8 cellular contexts compared by ENCODE assay signal in genomic region chr10:63265646-63266207, GRCh38.
DNase-seq lines count a peak whose midpoint lies in the region; ATAC-seq, FAIRE-seq and TF ChIP-seq lines count a peak whose summit lies in the region.

No MANE protein-coding gene starts in this region.

- DNase-seq in A673 (ENCODE audit: low spot score) (no peak), bronchial epithelial cell (ENCODE audit: low read depth) (no peak), ecto neural progenitor cell (ENCODE audit: low spot score) (no peak), COR-L47 (lab: John Stamatoyannopoulos, UW) (no peak)

- no peak for TF ChIP-seq CTCF in A673 (conservative IDR thresholded peaks at IDR 0.05; ENCODE audit: low read depth, low read length)
- no peak for TF ChIP-seq CTCF in bronchial epithelial cell (IDR thresholded peaks at IDR 0.05; ENCODE audit: insufficient read depth, low read length, severe bottlenecking)

- intact Hi-C loops in A673 (cut with micrococcal nuclease; ENCODE audit: unreplicated experiment) = loop anchor here (2.0 to 10.0 kb wide), 5 partner anchors 48 to 449 kb away; partner anchors contain the start of genes JMJD1C and REEP3

- BruUV-seq in A673 (replicated peaks; lab: Mats Ljungman, UMichigan) = TSS peak; percentile 81

- no peaks in the 10 kb centered on the region for H3K9me3 ChIP-seq in A673 (ENCODE audit: low read depth, low read length, poor library complexity, severe bottlenecking)
- no peaks in the 10 kb centered on the region for H3K9me3 ChIP-seq in HUES6 (ENCODE audit: control insufficient read depth, insufficient read depth, low read depth, low read length)
- H3K9me3 ChIP-seq in mucosa of rectum (ENCODE audit: control insufficient read depth in 2 of 2, low read length in 2 of 2) = no peaks in the 10 kb centered on the region

- POLR2A ChIA-PET in A673 (lab: Charles Lee; ENCODE audit: low non-redundant PET) = interaction anchor here (0.7 kb wide), 1 partner anchor 79 kb away, joined by 8 read pairs; no protein-coding TSS in a partner anchor

- CTCF ChIA-PET in A673 (lab: Charles Lee) = no interaction called here

- peak overlapping the region; percentile 86 for H3K9ac ChIP-seq in HUES6 (ENCODE audit: low read length)
- peak overlapping the region; percentile 71 to 94 for H3K9ac ChIP-seq in mucosa of rectum (ENCODE audit: low read depth in 1 of 2, low read length in 2 of 2)

- H3K27ac ChIP-seq in A673 (ENCODE audit: low read depth, low read length, poor library complexity, severe bottlenecking) (peak overlapping the region; percentile 90), HUES6 (ENCODE audit: low read depth, low read length) (peak overlapping the region; percentile 94), mucosa of rectum (ENCODE audit: low read depth in 2 of 2, low read length in 2 of 2) (peak overlapping the region; percentile 75 to 83)

- no peak for FAIRE-seq in bronchial epithelial cell (lab: Jason Lieb, UNC)

- H3K36me3 ChIP-seq in A673 (ENCODE audit: insufficient read depth, low read length, poor library complexity, severe bottlenecking) = peaks cover 4% of the 10 kb centered on the region
- peaks cover 17% of the 10 kb centered on the region for H3K36me3 ChIP-seq in HUES6 (ENCODE audit: control insufficient read depth, insufficient read depth, low read length)
- H3K36me3 ChIP-seq in bronchial epithelial cell (ENCODE audit: control insufficient read depth, insufficient read depth, low read length) = peaks cover 2% of the 10 kb centered on the region
- H3K36me3 ChIP-seq in mucosa of rectum (ENCODE audit: control insufficient read depth in 2 of 2, insufficient read depth in 2 of 2, low read length in 2 of 2) = no peaks in the 10 kb centered on the region

- H3K4me3 ChIP-seq in A673 (ENCODE audit: low read depth, low read length, poor library complexity, severe bottlenecking) (peak overlapping the region; percentile 56), HUES6 (ENCODE audit: low read depth, low read length) (peak overlapping the region; percentile 70), bronchial epithelial cell (ENCODE audit: low read depth, low read length) (peak overlapping the region; percentile 61), mucosa of rectum (ENCODE audit: low read length in 2 of 2) (peak overlapping the region; percentile 84 to 98)

- ATAC-seq in GM19455 (IDR thresholded peaks at IDR 0.05; ENCODE audit: unreplicated experiment) (no peak), HG02798 (IDR thresholded peaks at IDR 0.05; ENCODE audit: poor library complexity, unreplicated experiment) (no peak)

- H3K27me3 ChIP-seq in A673 (replicated peaks; ENCODE audit: insufficient read depth, low read depth, low read length, poor library complexity) = no peaks in the 10 kb centered on the region
- H3K27me3 ChIP-seq in HUES6 (ENCODE audit: control insufficient read depth, insufficient read depth, low read length) = no peaks in the 10 kb centered on the region
- no peaks in the 10 kb centered on the region for H3K27me3 ChIP-seq in bronchial epithelial cell (ENCODE audit: control insufficient read depth, insufficient read depth, low read length)
- H3K27me3 ChIP-seq in mucosa of rectum (ENCODE audit: control insufficient read depth in 2 of 2, insufficient read depth in 2 of 2, low read length in 2 of 2) = no peaks in the 10 kb centered on the region

- H3K4me1 ChIP-seq in A673 (ENCODE audit: insufficient read depth, low read length, poor library complexity, severe bottlenecking) (peaks cover 33% of the 10 kb centered on the region), HUES6 (ENCODE audit: control insufficient read depth, insufficient read depth, low read length) (no peaks in the 10 kb centered on the region; the same call in 1 of the 2 replicates), mucosa of rectum (ENCODE audit: control insufficient read depth in 2 of 2, insufficient read depth in 2 of 2, low read length in 2 of 2) (peaks cover 3 to 5% of the 10 kb centered on the region in 2 donors)
